Comparison of ENCODE assay signal across 20 cellular contexts in genomic region chr13:81302125-81302524, GRCh38.
"Had no signal": no experiment of that assay in that cellular context is flagged by ENCODE, and none has a peak within 500 bp of the region (broad histone marks: within the 10 kb centered on the region; RNA-seq: fewer than 3 reads in every experiment).

No MANE protein-coding gene starts in this region.

- DNase-seq: cortex of kidney; dorsolateral prefrontal cortex; effector memory CD4-positive, alpha-beta T cell; esophagus squamous epithelium; foreskin fibroblast; kidney; left cardiac atrium; left ventricle myocardium superior; mesenchymal stem cell; midbrain; naive B cell; occipital lobe; spleen; stimulated activated CD4-positive, alpha-beta T cell treated with anti-CD3 and anti-CD28 coated beads, Interleukin-15, amount 100 ng/mL, for 24 hours; stimulated activated CD4-positive, alpha-beta T cell treated with anti-CD3 and anti-CD28 coated beads, Interleukin-1b, Interleukin-23, amount 100 ng/mL, for 48 hours; stimulated activated CD4-positive, alpha-beta T cell treated with anti-CD3 and anti-CD28 coated beads, Interleukin-4, amount 100 ng/mL, for 24 hours; tibial artery; upper lobe of right lung had no signal

- ATAC-seq: left cardiac atrium; left ventricle myocardium superior; sciatic nerve; stimulated activated memory B cell treated with anti-CD40 and anti-IgM and Interleukin-4, amounts not matched to agents 10 μg/mL and 1 μg/mL and 100 μg/mL, for 72 hours; upper lobe of right lung had no signal
